ENCODE assay signal across 1 cellular context in genomic region chr13:109587689-109588088, GRCh38.
A peak's percentile ranks its signal among the peaks of the same experiment; 100 is the strongest.
TF ChIP-seq lines count a peak whose summit lies in the region.

No MANE protein-coding gene starts in this region.

TF ChIP-seq in HepG2, 621 proteins besides CTCF, POLR2A, EP300 and RAD21 (continued from another document):
- TF ChIP-seq ZBTB40 (IDR thresholded peaks at IDR 0.05) (no peak), ZBTB40 (CRISPR knock-in tag; IDR thresholded peaks at IDR 0.05) (peak; percentile 91; the same call in 1 of the 2 replicates)
